In genomic region chr9:19378154-19378553, GRCh38 we compare ENCODE assay signal across 9 cellular contexts. TPM values are rescaled to one million over a fixed set of nuclear protein-coding genes. Genes with fewer than 3 reads are reported as not detected.
DNase-seq lines count a peak whose midpoint lies in the region; ATAC-seq, FAIRE-seq and TF ChIP-seq lines count a peak whose summit lies in the region.
"Had no signal": no experiment of that assay in that cellular context is flagged by ENCODE, and none has a peak within 500 bp of the region (broad histone marks: within the 10 kb centered on the region; RNA-seq: fewer than 3 reads in every experiment).

No MANE protein-coding gene starts in this region.

- TF ChIP-seq CTCF in BE2C (IDR thresholded peaks at IDR 0.05; ENCODE audit: low read depth, low read length) (no peak), HL-60 (IDR thresholded peaks at IDR 0.05; ENCODE audit: insufficient read depth, low read length) (no peak), K562 (IDR thresholded peaks at IDR 0.05 in 2 of 3, conservative IDR thresholded peaks at IDR 0.05 in 1 of 3; ENCODE audit: insufficient read depth in 2 of 3, low read depth in 1 of 3, low read length in 3 of 3) (no peak)

- H3K36me3 ChIP-seq in BE2C (peaks cover 65% of the 10 kb centered on the region), K562 (ENCODE audit: control insufficient read depth, insufficient read depth, low read length) (peaks cover 67% of the 10 kb centered on the region), muscle layer of duodenum (ENCODE audit: control insufficient read depth in 1 of 2, insufficient read depth in 2 of 2, low read length in 2 of 2) (peaks cover 40 to 54% of the 10 kb centered on the region in 2 donors)

- no peaks in the 10 kb centered on the region for H3K27me3 ChIP-seq in BE2C
- H3K27me3 ChIP-seq in HL-60 (ENCODE audit: insufficient read depth, poor library complexity, severe bottlenecking): no peaks in the 10 kb centered on the region
- H3K27me3 ChIP-seq in K562 (ENCODE audit: control insufficient read depth in 2 of 2, insufficient read depth in 2 of 2, low read length in 2 of 2): no peaks in the 10 kb centered on the region
- no peaks in the 10 kb centered on the region for H3K27me3 ChIP-seq in muscle layer of duodenum (ENCODE audit: low read depth, low read length)

- POLR2A ChIA-PET in K562 (lab: Yijun Ruan, JAX): no interaction called here

- H3K9ac ChIP-seq in K562 (ENCODE audit: insufficient read depth in 1 of 2, low read depth in 2 of 2, low read length in 2 of 2): peak overlapping the region in 1 of 2 experiments; percentile 84; a peak in 3 of 4 replicates

- no TSS peak for BruUV-seq in K562 (replicated peaks; lab: Mats Ljungman, UMichigan)

- no peak for TF ChIP-seq EP300 in K562 (IDR thresholded peaks at IDR 0.05; ENCODE audit: low read length)

- no peaks in the 10 kb centered on the region for H3K9me1 ChIP-seq in K562 (ENCODE audit: control insufficient read depth, insufficient read depth, low read length)

- TF ChIP-seq RAD21 in K562 (CRISPR knock-in tag; conservative IDR thresholded peaks at IDR 0.05 in 1 of 2, IDR thresholded peaks at IDR 0.05 in 1 of 2): no peak

- no peak overlapping the region for H2AFZ ChIP-seq in K562 (ENCODE audit: low read depth, low read length)

- CTCF ChIA-PET in K562 (lab: Yijun Ruan, JAX; ENCODE audit: low intra/inter-chr PET ratio): no interaction called here

- peak overlapping the region; percentile 94 for H3K4me3 ChIP-seq in BE2C (ENCODE audit: low read depth, low read length)
- peak overlapping the region; percentile 59 for H3K4me3 ChIP-seq in HL-60 (replicated peaks; ENCODE audit: insufficient read depth, low read length)
- H3K4me3 ChIP-seq in K562: peak overlapping the region; percentile 92
- peak overlapping the region; percentile 71 to 84 for H3K4me3 ChIP-seq in muscle layer of duodenum (ENCODE audit: low read depth in 1 of 2, low read length in 2 of 2)

- H3K79me2 ChIP-seq in K562 (ENCODE audit: control insufficient read depth, insufficient read depth, low read length): peaks cover 53% of the 10 kb centered on the region

- in situ Hi-C loops in K562 (cut with MboI): no loop called here

- intact Hi-C loops in K562 (cut with micrococcal nuclease): loop anchor here (5.0 kb wide), 1 partner anchor 146 kb away; the partner anchor contains the start of gene DENND4C

- 0% methylated on average over 5 of the region's 5 CpGs for WGBS in K562 (ENCODE audit: insufficient coverage, low coverage, missing lambda C conversion rate)

- ATAC-seq in K562: no peak
- ATAC-seq in GM21447 (IDR thresholded peaks at IDR 0.05; ENCODE audit: unreplicated experiment): no peak

- H3K9me3 ChIP-seq in BE2C: no peaks in the 10 kb centered on the region
- H3K9me3 ChIP-seq in K562 (replicated peaks; ENCODE audit: control insufficient read depth, insufficient read depth, low read depth, low read length): no peaks in the 10 kb centered on the region
- H3K9me3 ChIP-seq in muscle layer of duodenum (ENCODE audit: control insufficient read depth in 1 of 2, low read length in 2 of 2): no peaks in the 10 kb centered on the region

- H3K4me2 ChIP-seq in K562 (ENCODE audit: insufficient read depth, low read length): peak overlapping the region; percentile 95

- DNase-seq in BE2C: no peak
- DNase-seq in HL-60 (ENCODE audit: low read depth in 1 of 2, low spot score in 1 of 2): peak in 1 of 2 experiments; percentile 29
- no peak for DNase-seq in K562 (ENCODE audit: extremely low read depth in 1 of 4, low spot score in 3 of 4)
- no peak for DNase-seq in cerebellum (ENCODE audit: low spot score)
- no peak for DNase-seq in NK-92 treated with Interleukin-12 subunit alpha and Interleukin-12 subunit beta, amount 100 ng/mL, for 24 hours (lab: John Stamatoyannopoulos, UW)
- no peak for DNase-seq in HPDE6-E6E7 (ENCODE audit: extremely low spot score)
- DNase-seq: SW 1271 had no signal

- 0 out of 2 replicates have a peak, but pooled peaks cover 11% of the 10 kb centered on the region for H4K20me1 ChIP-seq in K562 (replicated peaks; ENCODE audit: control insufficient read depth, insufficient read depth, low read length)

- H3K27ac ChIP-seq in HL-60 (replicated peaks) (no peak overlapping the region; the same call in none of the 2 replicates), K562 (ENCODE audit: extremely low read depth, low read depth, low read length) (peak overlapping the region; percentile 88), muscle layer of duodenum (ENCODE audit: low read length) (peak overlapping the region; percentile 88)

- H3K4me1 ChIP-seq in BE2C (no peaks in the 10 kb centered on the region), K562 (replicated peaks in 1 of 2; ENCODE audit: control insufficient read depth in 2 of 2, insufficient read depth in 2 of 2, low read length in 2 of 2) (peaks cover 0 to 4% of the 10 kb centered on the region in 2 experiments; a peak in 2 of 5 replicates), muscle layer of duodenum (ENCODE audit: control insufficient read depth in 1 of 2, insufficient read depth in 2 of 2, low read length in 2 of 2) (peaks cover 0 to 20% of the 10 kb centered on the region in 2 donors)

- FAIRE-seq in K562 (lab: Jason Lieb, UNC): no peak

- no peak for TF ChIP-seq POLR2A in K562 (conservative IDR thresholded peaks at IDR 0.05)

RNA-seq across cellular contexts. Expression of gene RPS6, which starts 1.9 kb away (rescaled TPM):
- polyA plus RNA-seq in BE2C (2012; ENCODE audit: insufficient read depth, insufficient read length, low read depth): 844 TPM
- 254 and 444 TPM in 2 replicates for total RNA-seq in K562 (2011; cell fraction: chromatin; rRNA removed; ENCODE audit: low replicate concordance)
- 264 and 294 TPM in 2 replicates for total RNA-seq in K562 (2011; cell fraction: nucleolus; rRNA removed)
- total RNA-seq in K562 (2011; cell fraction: nucleoplasm; rRNA removed): 425 and 658 TPM in 2 replicates
- total RNA-seq in K562 (2014; rRNA removed) (1,560 and 1,759 TPM in 2 replicates), K562 (2014; rRNA removed; fragmentation: Illumina TruSeq; extraction: Trizol) (1,875 and 2,117 TPM in 2 replicates), K562 (2015; rRNA removed; fragmentation: Illumina TruSeq; extraction: Trizol) (1,547 and 1,618 TPM in 2 replicates), K562 (2021) (1,828 and 2,031 TPM in 2 replicates), cerebellum (729 TPM)
- polyA plus RNA-seq in K562 (2011; rRNA removed) (2,026 and 2,185 TPM in 2 replicates), K562 (2014; fragmentation: Illumina TruSeq; extraction: Trizol) (1,696 and 2,068 TPM in 2 replicates), K562 (2014; fragmentation: Nextera tagmentation; extraction: Ambion mirVana) (1,000 to 10,000 TPM; 2,704 to 2,780 TPM), K562 (2014; rRNA removed) (1,891 and 2,172 TPM in 2 replicates)
- 623 and 1,163 TPM in 2 replicates for polyA plus RNA-seq in K562 (2011; cell fraction: cytosol; rRNA removed)
- polyA plus RNA-seq in K562 (2011; cell fraction: nucleus; rRNA removed): 414 and 753 TPM in 2 replicates
- polyA plus RNA-seq in K562 (2012): 1,569 and 2,256 TPM in 2 replicates
- 1,346 and 1,378 TPM in 2 replicates for polyA minus RNA-seq in K562 (2011; rRNA and poly(A)+ RNA removed)
- polyA minus RNA-seq in K562 (2011; cell fraction: cytosol; rRNA and poly(A)+ RNA removed): 320 and 414 TPM in 2 replicates
- polyA minus RNA-seq in K562 (2011; cell fraction: nucleus; rRNA and poly(A)+ RNA removed): 194 and 348 TPM in 2 replicates

RNA-seq across cellular contexts. Expression of gene ACER2, which starts 30.7 kb away (rescaled TPM):
- not detected for polyA plus RNA-seq in BE2C (2012; ENCODE audit: insufficient read depth, insufficient read length, low read depth)
- total RNA-seq in K562 (2011; cell fraction: chromatin; rRNA removed; ENCODE audit: low replicate concordance): 7.6 and 8.6 TPM in 2 replicates
- total RNA-seq in K562 (2011; cell fraction: nucleolus; rRNA removed): 8.7 and 9.3 TPM in 2 replicates
- 10.0 and 10.5 TPM in 2 replicates for total RNA-seq in K562 (2011; cell fraction: nucleoplasm; rRNA removed)
- total RNA-seq in K562 (2014; rRNA removed) (1.7 and 2.4 TPM in 2 replicates), K562 (2014; rRNA removed; fragmentation: Illumina TruSeq; extraction: Trizol) (3.5 and 3.7 TPM in 2 replicates), K562 (2015; rRNA removed; fragmentation: Illumina TruSeq; extraction: Trizol) (3.5 and 3.7 TPM in 2 replicates), K562 (2021) (3.4 TPM in 2 replicates), cerebellum (7.9 TPM)
- polyA plus RNA-seq in K562 (2011; rRNA removed) (4.6 and 4.8 TPM in 2 replicates), K562 (2014; fragmentation: Illumina TruSeq; extraction: Trizol) (3.0 TPM in 2 replicates), K562 (2014; fragmentation: Nextera tagmentation; extraction: Ambion mirVana) (under 1 TPM; 0.17 to 0.23 TPM), K562 (2014; rRNA removed) (2.1 and 3.4 TPM in 2 replicates)
- polyA plus RNA-seq in K562 (2011; cell fraction: cytosol; rRNA removed): 3.8 and 4.4 TPM in 2 replicates
- 2.2 and 2.6 TPM in 2 replicates for polyA plus RNA-seq in K562 (2011; cell fraction: nucleus; rRNA removed)
- 1.9 and 2.3 TPM in 2 replicates for polyA plus RNA-seq in K562 (2012)
- polyA minus RNA-seq in K562 (2011; rRNA and poly(A)+ RNA removed): 11.8 and 12.1 TPM in 2 replicates
- 2.3 and 6.5 TPM in 2 replicates for polyA minus RNA-seq in K562 (2011; cell fraction: cytosol; rRNA and poly(A)+ RNA removed)
- polyA minus RNA-seq in K562 (2011; cell fraction: nucleus; rRNA and poly(A)+ RNA removed): 1.8 and 2.8 TPM in 2 replicates
